Comparison of ENCODE assay signal across 1 cellular context in genomic region chr13:44120814-44121505, GRCh38.
TF ChIP-seq lines count a peak whose summit lies in the region.

No MANE protein-coding gene starts in this region.

TF ChIP-seq in GM23338, 12 proteins besides CTCF, POLR2A, EP300 and RAD21 (continued from another document):
- TF ChIP-seq, protein P1, sequence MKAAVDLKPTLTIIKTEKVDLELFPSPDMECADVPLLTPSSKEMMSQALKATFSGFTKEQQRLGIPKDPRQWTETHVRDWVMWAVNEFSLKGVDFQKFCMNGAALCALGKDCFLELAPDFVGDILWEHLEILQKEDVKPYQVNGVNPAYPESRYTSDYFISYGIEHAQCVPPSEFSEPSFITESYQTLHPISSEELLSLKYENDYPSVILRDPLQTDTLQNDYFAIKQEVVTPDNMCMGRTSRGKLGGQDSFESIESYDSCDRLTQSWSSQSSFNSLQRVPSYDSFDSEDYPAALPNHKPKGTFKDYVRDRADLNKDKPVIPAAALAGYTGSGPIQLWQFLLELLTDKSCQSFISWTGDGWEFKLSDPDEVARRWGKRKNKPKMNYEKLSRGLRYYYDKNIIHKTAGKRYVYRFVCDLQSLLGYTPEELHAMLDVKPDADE (IDR thresholded peaks at IDR 0.05): no peak
- TF ChIP-seq NANOG (IDR thresholded peaks at IDR 0.05; ENCODE audit: borderline replicate concordance): no peak
- no peak for TF ChIP-seq JUNB (IDR thresholded peaks at IDR 0.05; ENCODE audit: unreplicated experiment)
